Comparison of ENCODE assay signal across 10 cellular contexts in the genomic region with DNA sequence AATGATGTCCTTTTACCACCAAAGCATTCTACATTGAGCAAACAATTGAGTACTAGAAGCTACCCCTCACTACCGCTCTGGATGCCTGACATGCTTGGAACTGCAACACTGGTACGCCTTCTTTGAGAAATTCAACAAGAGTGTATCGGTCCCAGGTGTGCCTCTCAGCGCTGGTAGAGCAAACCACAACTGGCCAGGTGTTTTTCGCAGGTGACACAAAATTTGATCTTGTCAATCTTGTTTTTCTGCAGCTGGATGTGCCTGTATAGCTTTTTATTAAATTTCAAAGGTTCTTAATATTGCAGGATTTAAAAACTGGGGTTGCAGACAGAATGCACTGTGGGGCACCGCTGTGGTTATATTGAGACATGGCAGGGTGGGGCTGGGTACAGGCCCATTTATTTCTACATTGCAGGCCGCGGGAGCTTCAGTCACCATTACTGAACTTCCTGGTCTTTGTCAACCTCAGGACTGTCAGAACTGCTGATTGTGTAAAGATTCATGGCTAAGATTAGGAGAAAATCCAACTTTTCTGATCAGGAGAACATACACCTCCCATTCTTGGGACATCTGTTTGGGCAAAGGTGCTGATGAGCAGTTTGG. TPM values are rescaled to one million over a fixed set of nuclear protein-coding genes. Genes with fewer than 3 reads are reported as not detected.
DNase-seq lines count a peak whose midpoint lies in the region; ATAC-seq and TF ChIP-seq lines count a peak whose summit lies in the region.
"Had no signal": no experiment of that assay in that cellular context is flagged by ENCODE, and none has a peak within 500 bp of the region (broad histone marks: within the 10 kb centered on the region; RNA-seq: fewer than 3 reads in every experiment).

No MANE protein-coding gene starts in this region.

- H3K36me3 ChIP-seq in left ventricle myocardium inferior = no peaks in the 10 kb centered on the region
- H3K36me3 ChIP-seq: WERI-Rb-1 had no signal

- H3K9me3 ChIP-seq in left ventricle myocardium inferior (replicated peaks) = no peaks in the 10 kb centered on the region

- no peak for DNase-seq in left ventricle myocardium superior
- no peak for DNase-seq in left ventricle myocardium inferior
- peak in 1 of 34 experiments; percentile 39 for DNase-seq in T-cell
- no peak for DNase-seq in immature natural killer cell
- DNase-seq in NCI-H1930 (lab: John Stamatoyannopoulos, UW) = no peak
- no peak for DNase-seq in activated CD8-positive, alpha-beta memory T cell treated with anti-CD3 and anti-CD28 coated beads, Interleukin-2, amount 50 U/mL, for 4 hours
- DNase-seq: WERI-Rb-1 had no signal

- H3K4me3 ChIP-seq in left ventricle myocardium inferior = no peak overlapping the region

- peak; percentile 57 for ATAC-seq in left ventricle myocardium superior
- ATAC-seq in T-cell (replicated peaks in 1 of 4) = no peak
- no peak for ATAC-seq in GM18498 (IDR thresholded peaks at IDR 0.05; ENCODE audit: unreplicated experiment)
- no peak for ATAC-seq in GM21390 (IDR thresholded peaks at IDR 0.05; ENCODE audit: unreplicated experiment)

- H3K4me1 Mint-ChIP-seq in T-cell = peaks cover 54 to 67% (median 57%) of the 10 kb centered on the region in 3 donors
- H3K4me1 Mint-ChIP-seq in immature natural killer cell = peaks cover 57 to 58% of the 10 kb centered on the region in 2 donors

- H3K27ac Mint-ChIP-seq in T-cell (peak overlapping the region; percentile 94), immature natural killer cell (peak overlapping the region; percentile 88 to 97 (median 90))

- CTCF ChIA-PET in T-cell (lab: Charles Lee) = interaction anchor here in 1 of 2 donors (1.1 to 1.5 kb wide), 3 partner anchors 19 to 61 kb away, joined by 3 to 4 read pairs (median 3); no protein-coding TSS in a partner anchor

- H3K27me3 ChIP-seq in left ventricle myocardium inferior (ENCODE audit: low read depth) = peaks cover 6% of the 10 kb centered on the region

- no peaks in the 10 kb centered on the region for H3K27me3 Mint-ChIP-seq in T-cell
- peaks cover 0 to 10% (median 0%) of the 10 kb centered on the region in 3 donors for H3K27me3 Mint-ChIP-seq in immature natural killer cell (ENCODE audit: low read depth in 3 of 3)

- no peak for TF ChIP-seq CTCF in left ventricle myocardium inferior (IDR thresholded peaks at IDR 0.05; ENCODE audit: borderline replicate concordance)

- no peak overlapping the region for H3K27ac ChIP-seq in left ventricle myocardium inferior (replicated peaks)
- H3K27ac ChIP-seq: WERI-Rb-1 had no signal

- H3K9me3 Mint-ChIP-seq in T-cell (no peaks in the 10 kb centered on the region), immature natural killer cell (no peaks in the 10 kb centered on the region)

- intact Hi-C loops in left ventricle myocardium superior (cut with micrococcal nuclease) (no loop called here), left ventricle myocardium inferior (cut with micrococcal nuclease) (no loop called here)

- POLR2A ChIA-PET in T-cell (lab: Charles Lee) = interaction anchor here (0.6 to 1.5 kb wide), 7 partner anchors 17 to 488 kb away, joined by 3 to 10 read pairs (median 5); a partner anchor contains a TSS

- H3K4me1 ChIP-seq in left ventricle myocardium inferior = peaks cover 6% of the 10 kb centered on the region

- H3K4me3 Mint-ChIP-seq in T-cell (peak overlapping the region; percentile 18 to 68 (median 28)), immature natural killer cell (peak overlapping the region; percentile 52 to 85 (median 63))

- H3K36me3 Mint-ChIP-seq in T-cell (no peaks in the 10 kb centered on the region), immature natural killer cell (no peaks in the 10 kb centered on the region)

RNA-seq across cellular contexts. Expression of a gene that starts 4.4 kb away (rescaled TPM):
- total RNA-seq in left ventricle myocardium superior = 0.72 TPM
- 0.69 TPM for total RNA-seq in left ventricle myocardium inferior
- total RNA-seq in T-cell = 10 to 100 TPM; 38.8 to 85.2 (median 69.6) TPM
- polyA plus RNA-seq in immature natural killer cell = 10 to 100 TPM; 28.7 to 74.9 (median 30.9) TPM
- total RNA-seq: LHCN-M2 had no signal

RNA-seq across cellular contexts. Expression of a gene that starts 7.8 kb away (rescaled TPM):
- 0.45 TPM for total RNA-seq in left ventricle myocardium superior
- 0.52 TPM for total RNA-seq in left ventricle myocardium inferior
- total RNA-seq in T-cell = 1 to 10 TPM; 2.4 to 7.6 (median 3.1) TPM
- 1 to 10 TPM in 1 of 3 donors, under 1 TPM in 1, not detected in 1; 0.76 to 1.5 TPM for polyA plus RNA-seq in immature natural killer cell

RNA-seq across cellular contexts. Expression of a gene that starts 56.3 kb away (rescaled TPM):
- total RNA-seq in left ventricle myocardium superior = 31.1 TPM
- total RNA-seq in left ventricle myocardium inferior = 36.0 TPM
- 100 to 1,000 TPM; 243 to 380 (median 294) TPM for total RNA-seq in T-cell
- polyA plus RNA-seq in immature natural killer cell = 100 to 1,000 TPM in 1 of 3 donors, 10 to 100 TPM in 2; 65.7 to 102 (median 66.1) TPM

Comparison
In these comparisons a context has a peak if more than half of its experiments do, and no peak if none do; other contexts are left out.
1. RNA of a gene that starts 4.4 kb away (total RNA-seq): 38.8 to 85.2 TPM in T-cell; 0.72 TPM in left ventricle myocardium superior (single experiment) and 0.69 TPM in left ventricle myocardium inferior (single experiment); every median in the first group is over 10 times any median in the second.